In the genomic region with DNA sequence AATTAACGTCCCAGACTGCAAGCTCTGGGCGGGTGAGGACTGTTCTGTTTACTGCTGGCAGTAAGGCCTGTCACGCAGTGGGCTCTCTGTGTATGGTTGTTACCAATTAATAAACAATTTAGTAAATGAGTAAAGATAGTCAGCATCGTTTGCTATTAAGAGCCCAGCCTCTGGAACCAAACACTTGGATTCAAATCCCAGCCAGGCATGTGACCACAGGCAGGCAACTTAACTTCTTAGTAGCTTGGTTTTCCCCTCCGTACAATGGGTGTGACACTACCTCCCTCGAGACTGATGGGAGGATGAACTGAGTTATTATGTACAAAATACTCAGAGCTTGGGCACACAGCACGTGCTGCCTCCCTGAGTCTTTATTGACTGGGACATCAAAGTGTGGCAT, we compare ENCODE assay signal across 25 cellular contexts.
"Had no signal": no experiment of that assay in that cellular context is flagged by ENCODE, and none has a peak within 500 bp of the region (broad histone marks: within the 10 kb centered on the region; RNA-seq: fewer than 3 reads in every experiment).

No MANE protein-coding gene starts in this region.

- H3K36me3 ChIP-seq: ascending aorta, heart right ventricle, neutrophil, pancreas, prostate gland, spleen, tibial nerve, uterus had no signal

- H3K27ac ChIP-seq: ascending aorta, coronary artery, dorsolateral prefrontal cortex, foreskin keratinocyte, neutrophil, pancreas, prostate gland, spleen, tibial nerve, uterus had no signal

- ATAC-seq: activated T-cell treated with anti-CD3 and anti-CD28 coated beads, Interleukin-2, amount 50 U/mL, for 72 hours; foreskin keratinocyte; left cardiac atrium; natural killer cell treated with Interleukin-12 subunit alpha and Interleukin-12 subunit beta and Interleukin-15 and Interleukin-18, amount 100 ng/mL, for 72 hours had no signal

- H3K36me3 Mint-ChIP-seq: activated naive CD8-positive, alpha-beta T cell treated with anti-CD3 and anti-CD28 coated beads, Interleukin-2, amount 10 ng/mL, durations not matched to agents 7 days and 5 days; brain; natural killer cell treated with Interleukin-12 subunit alpha and Interleukin-12 subunit beta and Interleukin-15 and Interleukin-18, amount 100 ng/mL, for 72 hours had no signal

- H3K4me3 ChIP-seq: ascending aorta, coronary artery, dorsolateral prefrontal cortex, heart right ventricle, pancreas, prostate gland, spleen, tibial nerve, uterus had no signal

- H3K4me3 Mint-ChIP-seq: activated naive CD8-positive, alpha-beta T cell treated with anti-CD3 and anti-CD28 coated beads, Interleukin-2, amount 10 ng/mL, durations not matched to agents 7 days and 5 days; activated T-cell treated with anti-CD3 and anti-CD28 coated beads, Interleukin-2, amount 50 U/mL, for 72 hours; brain; natural killer cell treated with Interleukin-12 subunit alpha and Interleukin-12 subunit beta and Interleukin-15 and Interleukin-18, amount 100 ng/mL, for 72 hours had no signal

- H3K9me3 Mint-ChIP-seq: activated naive CD8-positive, alpha-beta T cell treated with anti-CD3 and anti-CD28 coated beads, Interleukin-2, amount 10 ng/mL, durations not matched to agents 7 days and 5 days; activated T-cell treated with anti-CD3 and anti-CD28 coated beads, Interleukin-2, amount 50 U/mL, for 72 hours; natural killer cell treated with Interleukin-12 subunit alpha and Interleukin-12 subunit beta and Interleukin-15 and Interleukin-18, amount 100 ng/mL, for 72 hours had no signal

- H3K9me3 ChIP-seq: ascending aorta, heart right ventricle, neutrophil, pancreas, prostate gland, spleen, tibial nerve, uterus had no signal

- DNase-seq: activated CD4-positive, alpha-beta T cell treated with anti-CD3 and anti-CD28 coated beads for 4 hours; activated CD4-positive, alpha-beta T cell treated with anti-CD3 and anti-CD28 coated beads, Interleukin-2, amount 50 U/mL, for 4 hours; activated naive CD4-positive, alpha-beta T cell treated with Interleukin-2 at 50 U/mL for 16 hours; activated naive CD8-positive, alpha-beta T cell treated with anti-CD3 and anti-CD28 coated beads, Interleukin-2, amount 10 ng/mL, durations not matched to agents 7 days and 5 days; activated T-cell treated with anti-CD3 and anti-CD28 coated beads for 4 hours; activated T-cell treated with anti-CD3 and anti-CD28 coated beads, Interleukin-2, amount 50 U/mL, for 72 hours; dorsolateral prefrontal cortex; effector memory CD4-positive, alpha-beta T cell; foreskin keratinocyte; heart right ventricle; left cardiac atrium; mammary epithelial cell; pancreas; spleen; stimulated activated naive CD4-positive, alpha-beta T cell; T-helper 1 cell; uterus had no signal

- H3K27ac Mint-ChIP-seq: activated naive CD8-positive, alpha-beta T cell treated with anti-CD3 and anti-CD28 coated beads, Interleukin-2, amount 10 ng/mL, durations not matched to agents 7 days and 5 days; activated T-cell treated with anti-CD3 and anti-CD28 coated beads, Interleukin-2, amount 50 U/mL, for 72 hours; brain; natural killer cell treated with Interleukin-12 subunit alpha and Interleukin-12 subunit beta and Interleukin-15 and Interleukin-18, amount 100 ng/mL, for 72 hours had no signal

- H3K27me3 Mint-ChIP-seq: natural killer cell treated with Interleukin-12 subunit alpha and Interleukin-12 subunit beta and Interleukin-15 and Interleukin-18, amount 100 ng/mL, for 72 hours had no signal

- H3K4me1 ChIP-seq: foreskin keratinocyte had no signal

- H3K27me3 ChIP-seq: ascending aorta, dorsolateral prefrontal cortex, heart right ventricle, neutrophil, pancreas, spleen, tibial nerve, uterus had no signal

- FAIRE-seq: islet of Langerhans, pancreas had no signal
